In genomic region chr15:58484794-58485600, GRCh38 we compare ENCODE assay signal across 14 cellular contexts. TPM values are rescaled to one million over a fixed set of nuclear protein-coding genes. Genes with fewer than 3 reads are reported as not detected.
DNase-seq lines count a peak whose midpoint lies in the region; ATAC-seq and TF ChIP-seq lines count a peak whose summit lies in the region.
"Had no signal": no experiment of that assay in that cellular context is flagged by ENCODE, and none has a peak within 500 bp of the region (broad histone marks: within the 10 kb centered on the region; RNA-seq: fewer than 3 reads in every experiment).

No MANE protein-coding gene starts in this region.

- peaks cover 40% of the 10 kb centered on the region for H3K4me1 Mint-ChIP-seq in T-helper 1 cell treated with Interleukin-12 subunit alpha and Interleukin-12 subunit beta and Interleukin-4 antibody, amounts not matched to agents 30 μg/mL and 1 μg/mL, for 36 hours (ENCODE audit: low read depth)
- H3K4me1 Mint-ChIP-seq in effector memory CD8-positive, alpha-beta T cell (ENCODE audit: low read depth in 2 of 2): peaks cover 29 to 43% of the 10 kb centered on the region in 2 donors
- H3K4me1 Mint-ChIP-seq in osteocyte (ENCODE audit: unreplicated experiment): peaks cover 7% of the 10 kb centered on the region
- H3K4me1 Mint-ChIP-seq in glutamatergic neuron (ENCODE audit: low read depth, unreplicated experiment): peaks cover 2% of the 10 kb centered on the region

- no peak overlapping the region for H3K4me3 ChIP-seq in BLaER1
- H3K4me3 ChIP-seq: gastrocnemius medialis, prostate gland, tibial artery had no signal

- H3K4me1 ChIP-seq in BLaER1: peaks cover 82% of the 10 kb centered on the region
- H3K4me1 ChIP-seq: gastrocnemius medialis, prostate gland, tibial artery had no signal

- peaks cover 20% of the 10 kb centered on the region for H3K36me3 ChIP-seq in BLaER1
- H3K36me3 ChIP-seq: gastrocnemius medialis, prostate gland, tibial artery had no signal

- H3K4me3 Mint-ChIP-seq in T-helper 1 cell treated with Interleukin-12 subunit alpha and Interleukin-12 subunit beta and Interleukin-4 antibody, amounts not matched to agents 30 μg/mL and 1 μg/mL, for 36 hours: peak overlapping the region; percentile 72
- peak overlapping the region; percentile 60 to 67 for H3K4me3 Mint-ChIP-seq in effector memory CD8-positive, alpha-beta T cell
- H3K4me3 Mint-ChIP-seq in osteocyte (ENCODE audit: unreplicated experiment): no peak overlapping the region
- no peak overlapping the region for H3K4me3 Mint-ChIP-seq in glutamatergic neuron (ENCODE audit: unreplicated experiment)

- TF ChIP-seq CTCF in osteocyte (IDR thresholded peaks at IDR 0.05): no peak
- no peak for TF ChIP-seq CTCF in glutamatergic neuron (IDR thresholded peaks at IDR 0.05; ENCODE audit: partially characterized antibody, unreplicated experiment)

- peaks cover 17% of the 10 kb centered on the region for H3K9me3 Mint-ChIP-seq in T-helper 1 cell treated with Interleukin-12 subunit alpha and Interleukin-12 subunit beta and Interleukin-4 antibody, amounts not matched to agents 30 μg/mL and 1 μg/mL, for 36 hours
- no peaks in the 10 kb centered on the region for H3K9me3 Mint-ChIP-seq in effector memory CD8-positive, alpha-beta T cell
- H3K9me3 Mint-ChIP-seq in osteocyte (ENCODE audit: unreplicated experiment) (no peaks in the 10 kb centered on the region), glutamatergic neuron (ENCODE audit: unreplicated experiment) (peaks cover 5% of the 10 kb centered on the region)

- peaks cover 49% of the 10 kb centered on the region for H3K9me3 ChIP-seq in BLaER1
- H3K9me3 ChIP-seq: prostate gland, tibial artery had no signal

- H3K9ac ChIP-seq in BLaER1: peak overlapping the region; percentile 11; the same call in 1 of the 2 replicates

- DNase-seq in GDM1 (lab: John Stamatoyannopoulos, UW) (peak; percentile 85), DMS53 (lab: John Stamatoyannopoulos, UW) (no peak), osteocyte (ENCODE audit: extremely low spot score, unreplicated experiment) (no peak), NCI-H1417 treated with DMSO at 0.1 percent for 48 hours (lab: John Stamatoyannopoulos, UW) (no peak), glutamatergic neuron (no peak)
- DNase-seq in effector memory CD8-positive, alpha-beta T cell: peak in 2 of 3 experiments; percentile 10 to 52
- DNase-seq: dermis blood vessel endothelial cell, gastrocnemius medialis, NCI-H1092, NCI-H69 had no signal

- peak overlapping the region; percentile 85 for H3K4me2 ChIP-seq in BLaER1

- no peaks in the 10 kb centered on the region for H3K27me3 Mint-ChIP-seq in T-helper 1 cell treated with Interleukin-12 subunit alpha and Interleukin-12 subunit beta and Interleukin-4 antibody, amounts not matched to agents 30 μg/mL and 1 μg/mL, for 36 hours (ENCODE audit: low read depth)
- no peaks in the 10 kb centered on the region for H3K27me3 Mint-ChIP-seq in effector memory CD8-positive, alpha-beta T cell
- H3K27me3 Mint-ChIP-seq in osteocyte (ENCODE audit: unreplicated experiment): no peaks in the 10 kb centered on the region
- peaks cover 4% of the 10 kb centered on the region for H3K27me3 Mint-ChIP-seq in glutamatergic neuron (ENCODE audit: unreplicated experiment)

- peak overlapping the region; percentile 84 for H3K27ac ChIP-seq in BLaER1
- H3K27ac ChIP-seq: gastrocnemius medialis, prostate gland, tibial artery had no signal

- no peaks in the 10 kb centered on the region for H4K20me1 ChIP-seq in BLaER1

- H3K36me3 Mint-ChIP-seq in T-helper 1 cell treated with Interleukin-12 subunit alpha and Interleukin-12 subunit beta and Interleukin-4 antibody, amounts not matched to agents 30 μg/mL and 1 μg/mL, for 36 hours (ENCODE audit: low read depth): peaks cover 18% of the 10 kb centered on the region
- H3K36me3 Mint-ChIP-seq in effector memory CD8-positive, alpha-beta T cell (ENCODE audit: insufficient read depth): no peaks in the 10 kb centered on the region
- H3K36me3 Mint-ChIP-seq in osteocyte (ENCODE audit: unreplicated experiment) (no peaks in the 10 kb centered on the region), glutamatergic neuron (ENCODE audit: unreplicated experiment) (peaks cover 9% of the 10 kb centered on the region)

- peak; percentile 86 for ATAC-seq in effector memory CD8-positive, alpha-beta T cell (replicated peaks)
- ATAC-seq: gastrocnemius medialis had no signal

- peak overlapping the region; percentile 96 for H3K27ac Mint-ChIP-seq in T-helper 1 cell treated with Interleukin-12 subunit alpha and Interleukin-12 subunit beta and Interleukin-4 antibody, amounts not matched to agents 30 μg/mL and 1 μg/mL, for 36 hours
- peak overlapping the region; percentile 77 to 88 for H3K27ac Mint-ChIP-seq in effector memory CD8-positive, alpha-beta T cell
- H3K27ac Mint-ChIP-seq in osteocyte (ENCODE audit: unreplicated experiment): no peak overlapping the region
- no peak overlapping the region for H3K27ac Mint-ChIP-seq in glutamatergic neuron (ENCODE audit: unreplicated experiment)

- H3K27me3 ChIP-seq in BLaER1: no peaks in the 10 kb centered on the region
- H3K27me3 ChIP-seq: gastrocnemius medialis, tibial artery had no signal

RNA-seq across cellular contexts. Expression of gene LIPC, which starts 53.2 kb away (rescaled TPM):
- total RNA-seq in osteocyte: not detected in 2 replicates
- total RNA-seq in glutamatergic neuron (ENCODE audit: unreplicated experiment): not detected

Comparison
In these comparisons a context has a peak if more than half of its experiments do, and no peak if none do; other contexts are left out.
1. DNase-seq: peak in GDM1 (single experiment) and effector memory CD8-positive, alpha-beta T cell (2 of 3); none in DMS53 (single experiment), osteocyte (single experiment), NCI-H1417 treated with DMSO at 0.1 percent for 48 hours (single experiment) and glutamatergic neuron (single experiment).
2. H3K27ac Mint-ChIP-seq: peak in T-helper 1 cell treated with Interleukin-12 subunit alpha and Interleukin-12 subunit beta and Interleukin-4 antibody, amounts not matched to agents 30 μg/mL and 1 μg/mL, for 36 hours (single experiment) and effector memory CD8-positive, alpha-beta T cell (2 of 2); none in osteocyte (single experiment) and glutamatergic neuron (single experiment).
3. H3K4me3 Mint-ChIP-seq: peak in T-helper 1 cell treated with Interleukin-12 subunit alpha and Interleukin-12 subunit beta and Interleukin-4 antibody, amounts not matched to agents 30 μg/mL and 1 μg/mL, for 36 hours (single experiment) and effector memory CD8-positive, alpha-beta T cell (2 of 2); none in osteocyte (single experiment) and glutamatergic neuron (single experiment).